ENCODE assay signal across 12 cellular contexts in genomic region chr10:62018141-62018911, GRCh38.
DNase-seq lines count a peak whose midpoint lies in the region; ATAC-seq and TF ChIP-seq lines count a peak whose summit lies in the region.
"Had no signal": no experiment of that assay in that cellular context is flagged by ENCODE, and none has a peak within 500 bp of the region (broad histone marks: within the 10 kb centered on the region; RNA-seq: fewer than 3 reads in every experiment).

No MANE protein-coding gene starts in this region.

- H3F3A ChIP-seq in GM23248 (ENCODE audit: insufficient read depth): peaks cover 48% of the 10 kb centered on the region
- no peaks in the 10 kb centered on the region for H3F3A ChIP-seq in PC-9 (ENCODE audit: insufficient read depth, low read depth)

- peaks cover 58% of the 10 kb centered on the region for H3K4me1 Mint-ChIP-seq in activated CD8-positive, alpha-beta T cell treated with anti-CD3 and anti-CD28 coated beads for 36 hours (ENCODE audit: low read depth)
- H3K4me1 Mint-ChIP-seq in H9: peaks cover 24 to 25% of the 10 kb centered on the region in 2 experiments

- H3K9me2 ChIP-seq in GM23248 (ENCODE audit: insufficient read depth) (no peaks in the 10 kb centered on the region), PC-9 (ENCODE audit: insufficient read depth) (no peaks in the 10 kb centered on the region)

- H2BK20ac ChIP-seq in H9 (ENCODE audit: low read depth, low read length, poor library complexity, severe bottlenecking): no peak overlapping the region

- H4K8ac ChIP-seq in H9 (replicated peaks; ENCODE audit: insufficient read length, low read depth, low read length): no peak overlapping the region

- H3K36me3 ChIP-seq in A673 (ENCODE audit: insufficient read depth, low read length, poor library complexity, severe bottlenecking): no peaks in the 10 kb centered on the region
- H3K36me3 ChIP-seq in GM23248 (ENCODE audit: low read depth): peaks cover 2% of the 10 kb centered on the region; the same call in 1 of the 2 replicates
- no peaks in the 10 kb centered on the region for H3K36me3 ChIP-seq in mucosa of descending colon (ENCODE audit: low read depth)
- H3K36me3 ChIP-seq in PC-9 (ENCODE audit: low read depth): no peaks in the 10 kb centered on the region
- H3K36me3 ChIP-seq: adrenal gland had no signal

- H3K27me3 Mint-ChIP-seq in activated CD8-positive, alpha-beta T cell treated with anti-CD3 and anti-CD28 coated beads for 36 hours: no peaks in the 10 kb centered on the region
- H3K27me3 Mint-ChIP-seq in H9 (ENCODE audit: low read depth): no peaks in the 10 kb centered on the region

- H3K4ac ChIP-seq in H9 (ENCODE audit: low read depth, low read length): no peak overlapping the region

- no peaks in the 10 kb centered on the region for H3K27me3 ChIP-seq in A673 (replicated peaks; ENCODE audit: insufficient read depth, low read depth, low read length, poor library complexity)
- no peaks in the 10 kb centered on the region for H3K27me3 ChIP-seq in GM23248 (replicated peaks; ENCODE audit: insufficient read depth)
- no peaks in the 10 kb centered on the region for H3K27me3 ChIP-seq in H9 (ENCODE audit: insufficient read depth, low read length)
- no peaks in the 10 kb centered on the region for H3K27me3 ChIP-seq in PC-9 (ENCODE audit: insufficient read depth, low read depth)
- H3K27me3 ChIP-seq: adrenal gland had no signal

- POLR2A ChIA-PET in A673 (lab: Charles Lee; ENCODE audit: low non-redundant PET): interaction anchor here (0.6 kb wide), 1 partner anchor 1282 kb away, joined by 3 read pairs; no protein-coding TSS in a partner anchor
- POLR2A ChIA-PET in activated CD8-positive, alpha-beta T cell treated with anti-CD3 and anti-CD28 coated beads for 36 hours (lab: Charles Lee): interaction anchor here (0.6 to 1.8 kb wide), 2 partner anchors 30 to 1014 kb away, joined by 3 to 5 read pairs; no protein-coding TSS in a partner anchor
- POLR2A ChIA-PET in PC-9 (lab: Charles Lee; ENCODE audit: unreplicated experiment): interaction anchor here (0.6 kb wide), 1 partner anchor 267 kb away, joined by 4 read pairs; no protein-coding TSS in a partner anchor

- H3K4me3 Mint-ChIP-seq in activated CD8-positive, alpha-beta T cell treated with anti-CD3 and anti-CD28 coated beads for 36 hours: no peak overlapping the region
- H3K4me3 Mint-ChIP-seq in H9: no peak overlapping the region

- H2AK5ac ChIP-seq in H9 (ENCODE audit: insufficient read length, low read length): no peak overlapping the region

- H3K4me1 ChIP-seq in A673 (ENCODE audit: insufficient read depth, low read length, poor library complexity, severe bottlenecking) (peaks cover 57% of the 10 kb centered on the region), GM23248 (ENCODE audit: insufficient read depth) (peaks cover 57% of the 10 kb centered on the region), mucosa of descending colon (ENCODE audit: low read depth) (no peaks in the 10 kb centered on the region), H9 (ENCODE audit: insufficient read depth, low read length) (peaks cover 12% of the 10 kb centered on the region; the same call in 1 of the 2 replicates), PC-9 (replicated peaks; ENCODE audit: insufficient read depth) (no peaks in the 10 kb centered on the region)

- DNase-seq in A673 (ENCODE audit: low spot score) (no peak), GM23248 (no peak), mucosa of descending colon (no peak), H9 (no peak), PC-9 (no peak)
- no peak for DNase-seq in activated CD8-positive, alpha-beta T cell treated with anti-CD3 and anti-CD28 coated beads for 36 hours
- DNase-seq: adrenal gland; COR-L47; NCI-H1417 treated with DMSO at 0.1 percent for 48 hours; stimulated activated CD4-positive, alpha-beta T cell treated with anti-CD3 and anti-CD28 coated beads, Interleukin-4, amount 100 ng/mL, for 1 hour had no signal

- no peak overlapping the region for H2BK120ac ChIP-seq in H9 (ENCODE audit: low read depth, low read length, poor library complexity, severe bottlenecking)

- no TSS peak for BruUV-seq in A673 (replicated peaks; lab: Mats Ljungman, UMichigan)
- BruUV-seq in PC-9 (replicated peaks; lab: Mats Ljungman, UMichigan): no TSS peak

- peaks cover 7% of the 10 kb centered on the region for H3K9me3 Mint-ChIP-seq in activated CD8-positive, alpha-beta T cell treated with anti-CD3 and anti-CD28 coated beads for 36 hours
- no peaks in the 10 kb centered on the region for H3K9me3 Mint-ChIP-seq in H9

- 60 to 61% methylated on average over 9 of the region's 9 CpGs for WGBS in GM23248 (ENCODE audit: low coverage in 1 of 2, low lambda C conversion rate in 2 of 2, missing lambda C conversion rate in 2 of 2), 2 experiments
- WGBS in H9 (ENCODE audit: extremely low coverage, insufficient read length, low lambda C conversion rate): no CpG with 5 or more reads among the region's 9 CpGs

- H2BK5ac ChIP-seq in H9 (ENCODE audit: insufficient read length, low read length): no peak overlapping the region

- no peak overlapping the region for H4K91ac ChIP-seq in H9 (ENCODE audit: insufficient read length, low read depth, low read length)

- peak overlapping the region; percentile 94 for H3K27ac Mint-ChIP-seq in activated CD8-positive, alpha-beta T cell treated with anti-CD3 and anti-CD28 coated beads for 36 hours
- H3K27ac Mint-ChIP-seq in H9: peak overlapping the region in 1 of 3 experiments; percentile 45; a peak in 1 of 7 replicates

- no peaks in the 10 kb centered on the region for H3K9me3 ChIP-seq in A673 (ENCODE audit: low read depth, low read length, poor library complexity, severe bottlenecking)
- H3K9me3 ChIP-seq in GM23248 (ENCODE audit: low read depth): no peaks in the 10 kb centered on the region
- no peaks in the 10 kb centered on the region for H3K9me3 ChIP-seq in mucosa of descending colon
- no peaks in the 10 kb centered on the region for H3K9me3 ChIP-seq in H9 (ENCODE audit: control insufficient read depth, low read depth, low read length)
- H3K9me3 ChIP-seq in PC-9 (ENCODE audit: insufficient read depth, low read depth): no peaks in the 10 kb centered on the region
- H3K9me3 ChIP-seq: adrenal gland had no signal

- no peak overlapping the region for H3K14ac ChIP-seq in H9 (ENCODE audit: insufficient read depth, low read length)

- H3K27ac ChIP-seq in A673 (ENCODE audit: low read depth, low read length, poor library complexity, severe bottlenecking): peak overlapping the region; percentile 63
- H3K27ac ChIP-seq in GM23248: peak overlapping the region; percentile 75
- no peak overlapping the region for H3K27ac ChIP-seq in H9 (ENCODE audit: insufficient read length, low read depth, low read length)
- H3K27ac ChIP-seq in PC-9: no peak overlapping the region
- H3K27ac ChIP-seq: adrenal gland had no signal

- TF ChIP-seq CTCF in A673 (conservative IDR thresholded peaks at IDR 0.05; ENCODE audit: low read depth, low read length) (no peak), mucosa of descending colon (IDR thresholded peaks at IDR 0.05) (no peak), H9 (conservative IDR thresholded peaks at IDR 0.05) (no peak), PC-9 (conservative IDR thresholded peaks at IDR 0.05) (no peak)
- no peak for TF ChIP-seq CTCF in activated CD8-positive, alpha-beta T cell treated with anti-CD3 and anti-CD28 coated beads for 36 hours (IDR thresholded peaks at IDR 0.05)

- no peak overlapping the region for H2BK15ac ChIP-seq in H9 (ENCODE audit: low read depth, low read length)

- in situ Hi-C loops in GM23248 (cut with MboI): no loop called here

- no peaks in the 10 kb centered on the region for H3K23me2 ChIP-seq in H9 (ENCODE audit: insufficient read length, low read depth, low read length, poor library complexity, severe bottlenecking)

- CTCF ChIA-PET in A673 (lab: Charles Lee) (interaction anchor here (0.7 kb wide), 1 partner anchor 70 kb away, joined by 4 read pairs; no protein-coding TSS in a partner anchor), PC-9 (lab: Charles Lee) (no interaction called here)
- CTCF ChIA-PET in activated CD8-positive, alpha-beta T cell treated with anti-CD3 and anti-CD28 coated beads for 36 hours (lab: Charles Lee): interaction anchor here (1.0 kb wide), 1 partner anchor 30 kb away, joined by 3 read pairs; no protein-coding TSS in a partner anchor

- no peak overlapping the region for H3K56ac ChIP-seq in H9 (ENCODE audit: insufficient read length, low read depth, low read length)

- no peak overlapping the region for H3K23ac ChIP-seq in H9 (ENCODE audit: insufficient read length, low read depth, low read length)

- H3K18ac ChIP-seq in H9 (ENCODE audit: insufficient read length, low read depth, low read length): no peak overlapping the region

- intact Hi-C loops in A673 (cut with micrococcal nuclease; ENCODE audit: unreplicated experiment) (no loop called here), mucosa of descending colon (cut with DNase I, micrococcal nuclease) (no loop called here), PC-9 (cut with micrococcal nuclease; ENCODE audit: unreplicated experiment) (no loop called here)
- intact Hi-C loops in activated CD8-positive, alpha-beta T cell treated with anti-CD3 and anti-CD28 coated beads for 36 hours (cut with micrococcal nuclease): no loop called here

- peak overlapping the region; percentile 4 for H3K4me2 ChIP-seq in GM23248 (ENCODE audit: unreplicated experiment)
- no peak overlapping the region for H3K4me2 ChIP-seq in H9 (ENCODE audit: insufficient read depth, insufficient read length, low read length)
- H3K4me2 ChIP-seq in PC-9: no peak overlapping the region

- H4K5ac ChIP-seq in H9 (ENCODE audit: insufficient read length, low read depth, low read length): no peak overlapping the region

- H4K20me1 ChIP-seq in GM23248 (ENCODE audit: insufficient read depth) (no peaks in the 10 kb centered on the region), H9 (ENCODE audit: control insufficient read depth, insufficient read depth, insufficient read length) (no peaks in the 10 kb centered on the region), PC-9 (ENCODE audit: insufficient read depth) (no peaks in the 10 kb centered on the region)

- H3K79me2 ChIP-seq in GM23248 (ENCODE audit: insufficient read depth) (peaks cover 26% of the 10 kb centered on the region), H9 (ENCODE audit: insufficient read depth, low read length) (no peaks in the 10 kb centered on the region), PC-9 (ENCODE audit: low read depth) (no peaks in the 10 kb centered on the region)

- H3K4me3 ChIP-seq in A673 (ENCODE audit: low read depth, low read length, poor library complexity, severe bottlenecking) (no peak overlapping the region), GM23248 (no peak overlapping the region), mucosa of descending colon (no peak overlapping the region), PC-9 (no peak overlapping the region)
- H3K4me3 ChIP-seq: adrenal gland had no signal

- H3K9ac ChIP-seq in GM23248 (no peak overlapping the region), H9 (ENCODE audit: extremely low read depth, insufficient read length, low read length) (no peak overlapping the region)

- no peak overlapping the region for H2BK12ac ChIP-seq in H9 (ENCODE audit: insufficient read length, low read depth, low read length)

- peaks cover 57% of the 10 kb centered on the region for H3K36me3 Mint-ChIP-seq in activated CD8-positive, alpha-beta T cell treated with anti-CD3 and anti-CD28 coated beads for 36 hours (ENCODE audit: low read depth)
- H3K36me3 Mint-ChIP-seq in H9 (ENCODE audit: insufficient read depth in 1 of 3, low read depth in 3 of 3): no peaks in the 10 kb centered on the region

- ATAC-seq in activated CD8-positive, alpha-beta T cell treated with anti-CD3 and anti-CD28 coated beads for 36 hours: no peak
- ATAC-seq in mucosa of descending colon: peak; percentile 15
- no peak for ATAC-seq in HG02610 (IDR thresholded peaks at IDR 0.05; ENCODE audit: unreplicated experiment)
- no peak for ATAC-seq in HG02870 (IDR thresholded peaks at IDR 0.05; ENCODE audit: unreplicated experiment)

- no peaks in the 10 kb centered on the region for H3K79me1 ChIP-seq in H9 (ENCODE audit: insufficient read depth, low read depth, low read length, poor library complexity, severe bottlenecking)

- H3T11ph ChIP-seq in H9 (ENCODE audit: low read length): no peak overlapping the region

- H2AFZ ChIP-seq in GM23248: no peak overlapping the region
- H2AFZ ChIP-seq in H9 (ENCODE audit: low read length): no peak overlapping the region
- H2AFZ ChIP-seq in PC-9: no peak overlapping the region

Comparison
In these comparisons a context has a peak if more than half of its experiments do, and no peak if none do; other contexts are left out.
1. H3K27ac ChIP-seq: peak in A673 (single experiment) and GM23248 (single experiment); none in H9 (single experiment) and PC-9 (single experiment).